1 cellular context compared by ENCODE assay signal in genomic region chr4:145540235-145540634, GRCh38.
TF ChIP-seq lines count a peak whose summit lies in the region.

No MANE protein-coding gene starts in this region.

TF ChIP-seq in GM23338, 12 proteins besides CTCF, POLR2A, EP300 and RAD21 (continued from another document):
- TF ChIP-seq, protein P1, sequence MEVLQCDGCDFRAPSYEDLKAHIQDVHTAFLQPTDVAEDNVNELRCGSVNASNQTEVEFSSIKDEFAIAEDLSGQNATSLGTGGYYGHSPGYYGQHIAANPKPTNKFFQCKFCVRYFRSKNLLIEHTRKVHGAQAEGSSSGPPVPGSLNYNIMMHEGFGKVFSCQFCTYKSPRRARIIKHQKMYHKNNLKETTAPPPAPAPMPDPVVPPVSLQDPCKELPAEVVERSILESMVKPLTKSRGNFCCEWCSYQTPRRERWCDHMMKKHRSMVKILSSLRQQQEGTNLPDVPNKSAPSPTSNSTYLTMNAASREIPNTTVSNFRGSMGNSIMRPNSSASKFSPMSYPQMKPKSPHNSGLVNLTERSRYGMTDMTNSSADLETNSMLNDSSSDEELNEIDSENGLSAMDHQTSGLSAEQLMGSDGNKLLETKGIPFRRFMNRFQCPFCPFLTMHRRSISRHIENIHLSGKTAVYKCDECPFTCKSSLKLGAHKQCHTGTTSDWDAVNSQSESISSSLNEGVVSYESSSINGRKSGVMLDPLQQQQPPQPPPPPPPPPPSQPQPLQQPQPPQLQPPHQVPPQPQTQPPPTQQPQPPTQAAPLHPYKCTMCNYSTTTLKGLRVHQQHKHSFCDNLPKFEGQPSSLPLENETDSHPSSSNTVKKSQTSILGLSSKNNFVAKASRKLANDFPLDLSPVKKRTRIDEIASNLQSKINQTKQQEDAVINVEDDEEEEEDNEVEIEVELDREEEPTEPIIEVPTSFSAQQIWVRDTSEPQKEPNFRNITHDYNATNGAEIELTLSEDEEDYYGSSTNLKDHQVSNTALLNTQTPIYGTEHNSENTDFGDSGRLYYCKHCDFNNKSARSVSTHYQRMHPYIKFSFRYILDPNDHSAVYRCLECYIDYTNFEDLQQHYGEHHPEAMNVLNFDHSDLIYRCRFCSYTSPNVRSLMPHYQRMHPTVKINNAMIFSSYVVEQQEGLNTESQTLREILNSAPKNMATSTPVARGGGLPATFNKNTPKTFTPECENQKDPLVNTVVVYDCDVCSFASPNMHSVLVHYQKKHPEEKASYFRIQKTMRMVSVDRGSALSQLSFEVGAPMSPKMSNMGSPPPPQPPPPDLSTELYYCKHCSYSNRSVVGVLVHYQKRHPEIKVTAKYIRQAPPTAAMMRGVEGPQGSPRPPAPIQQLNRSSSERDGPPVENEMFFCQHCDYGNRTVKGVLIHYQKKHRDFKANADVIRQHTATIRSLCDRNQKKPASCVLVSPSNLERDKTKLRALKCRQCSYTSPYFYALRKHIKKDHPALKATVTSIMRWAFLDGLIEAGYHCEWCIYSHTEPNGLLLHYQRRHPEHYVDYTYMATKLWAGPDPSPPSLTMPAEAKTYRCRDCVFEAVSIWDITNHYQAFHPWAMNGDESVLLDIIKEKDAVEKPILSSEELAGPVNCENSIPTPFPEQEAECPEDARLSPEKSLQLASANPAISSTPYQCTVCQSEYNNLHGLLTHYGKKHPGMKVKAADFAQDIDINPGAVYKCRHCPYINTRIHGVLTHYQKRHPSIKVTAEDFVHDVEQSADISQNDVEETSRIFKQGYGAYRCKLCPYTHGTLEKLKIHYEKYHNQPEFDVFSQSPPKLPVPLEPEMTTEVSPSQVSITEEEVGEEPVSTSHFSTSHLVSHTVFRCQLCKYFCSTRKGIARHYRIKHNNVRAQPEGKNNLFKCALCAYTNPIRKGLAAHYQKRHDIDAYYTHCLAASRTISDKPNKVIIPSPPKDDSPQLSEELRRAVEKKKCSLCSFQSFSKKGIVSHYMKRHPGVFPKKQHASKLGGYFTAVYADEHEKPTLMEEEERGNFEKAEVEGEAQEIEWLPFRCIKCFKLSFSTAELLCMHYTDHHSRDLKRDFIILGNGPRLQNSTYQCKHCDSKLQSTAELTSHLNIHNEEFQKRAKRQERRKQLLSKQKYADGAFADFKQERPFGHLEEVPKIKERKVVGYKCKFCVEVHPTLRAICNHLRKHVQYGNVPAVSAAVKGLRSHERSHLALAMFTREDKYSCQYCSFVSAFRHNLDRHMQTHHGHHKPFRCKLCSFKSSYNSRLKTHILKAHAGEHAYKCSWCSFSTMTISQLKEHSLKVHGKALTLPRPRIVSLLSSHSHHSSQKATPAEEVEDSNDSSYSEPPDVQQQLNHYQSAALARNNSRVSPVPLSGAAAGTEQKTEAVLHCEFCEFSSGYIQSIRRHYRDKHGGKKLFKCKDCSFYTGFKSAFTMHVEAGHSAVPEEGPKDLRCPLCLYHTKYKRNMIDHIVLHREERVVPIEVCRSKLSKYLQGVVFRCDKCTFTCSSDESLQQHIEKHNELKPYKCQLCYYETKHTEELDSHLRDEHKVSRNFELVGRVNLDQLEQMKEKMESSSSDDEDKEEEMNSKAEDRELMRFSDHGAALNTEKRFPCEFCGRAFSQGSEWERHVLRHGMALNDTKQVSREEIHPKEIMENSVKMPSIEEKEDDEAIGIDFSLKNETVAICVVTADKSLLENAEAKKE (CRISPR knock-in tag; IDR thresholded peaks at IDR 0.05), result no peak
- no peak for TF ChIP-seq STAT1 (IDR thresholded peaks at IDR 0.05; ENCODE audit: unreplicated experiment)
- no peak for TF ChIP-seq ZNF331 (CRISPR knock-in tag; IDR thresholded peaks at IDR 0.05; ENCODE audit: low read depth)
- no peak for TF ChIP-seq ZNF114 (CRISPR knock-in tag; IDR thresholded peaks at IDR 0.05)
- TF ChIP-seq POLR2AphosphoS5 (IDR thresholded peaks at IDR 0.05; ENCODE audit: low read depth), result no peak
- TF ChIP-seq REST (IDR thresholded peaks at IDR 0.05; ENCODE audit: unreplicated experiment), result no peak
